31 cellular contexts compared by ENCODE assay signal in the genomic region with DNA sequence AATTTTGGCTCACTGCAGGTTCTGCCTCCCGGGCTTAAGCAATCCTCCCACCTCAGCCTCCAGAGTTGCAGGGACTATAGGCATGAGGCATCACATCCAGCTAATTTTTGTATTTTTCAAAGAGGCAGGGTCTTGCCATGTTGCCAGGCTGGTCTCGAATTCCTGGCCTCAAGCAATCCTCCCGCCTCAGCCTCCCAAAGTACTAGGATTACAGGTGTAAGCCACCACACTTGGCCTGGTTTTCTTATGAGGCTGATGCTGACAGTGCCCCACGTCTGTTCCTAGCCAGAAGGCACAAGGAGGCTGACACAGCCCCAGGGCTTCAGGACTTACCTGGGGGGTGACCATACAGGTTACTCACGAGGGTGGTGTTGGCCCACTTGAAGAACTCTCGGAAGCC. TPM values are rescaled to one million over a fixed set of nuclear protein-coding genes. Genes with fewer than 3 reads are reported as not detected.
DNase-seq lines count a peak whose midpoint lies in the region; ATAC-seq and TF ChIP-seq lines count a peak whose summit lies in the region.
"Had no signal": no experiment of that assay in that cellular context is flagged by ENCODE, and none has a peak within 500 bp of the region (broad histone marks: within the 10 kb centered on the region; RNA-seq: fewer than 3 reads in every experiment).

No MANE protein-coding gene starts in this region.

- H2BK5ac ChIP-seq in trophoblast cell (ENCODE audit: low read depth, low read length, poor library complexity) = no peak overlapping the region

- H3K79me2 ChIP-seq in trophoblast cell (ENCODE audit: control insufficient read depth, insufficient read depth, low read length, poor library complexity) = peaks cover 2% of the 10 kb centered on the region

- no peaks in the 10 kb centered on the region for H3K4me1 Mint-ChIP-seq in stimulated activated effector memory CD8-positive, alpha-beta T cell treated with anti-CD3 and anti-CD28 coated beads, Interleukin-12 subunit alpha, Interleukin-12 subunit beta, amount 100 ng/mL, for 72 hours
- H3K4me1 Mint-ChIP-seq in endothelial cell (ENCODE audit: unreplicated experiment) = no peaks in the 10 kb centered on the region
- H3K4me1 Mint-ChIP-seq: B cell; CD14-positive monocyte; CD4-positive, alpha-beta memory T cell; CD4-positive, CD25-positive, alpha-beta regulatory T cell; CD8-positive, alpha-beta memory T cell had no signal

- no peaks in the 10 kb centered on the region for H3K27me3 ChIP-seq in trophoblast cell (ENCODE audit: insufficient read depth, low read length)
- H3K27me3 ChIP-seq: BLaER1; BLaER1 treated with 17β-estradiol and CSF1 and Interleukin-3, amounts not matched to agents 10 nM and 100 nM had no signal

- H3K36me3 ChIP-seq in trophoblast cell (ENCODE audit: control insufficient read depth in 1 of 2, insufficient read depth in 2 of 2, low read length in 2 of 2) = no peaks in the 10 kb centered on the region
- H3K36me3 ChIP-seq: BE2C; BLaER1; BLaER1 treated with 17β-estradiol and CSF1 and Interleukin-3, amounts not matched to agents 10 nM and 100 nM had no signal

- no peak overlapping the region for H2BK12ac ChIP-seq in trophoblast cell (ENCODE audit: low read length)

- H2AFZ ChIP-seq in trophoblast cell (ENCODE audit: insufficient read depth, low read length, poor library complexity) = no peak overlapping the region

- peak overlapping the region; percentile 20 for H4K91ac ChIP-seq in trophoblast cell (ENCODE audit: low read depth, low read length)

- no peak overlapping the region for H2BK120ac ChIP-seq in trophoblast cell (ENCODE audit: insufficient read depth, low read length, poor library complexity)

- no peaks in the 10 kb centered on the region for H3K27me3 Mint-ChIP-seq in endothelial cell (ENCODE audit: unreplicated experiment)
- H3K27me3 Mint-ChIP-seq: CD4-positive, alpha-beta T cell; CD4-positive, CD25-positive, alpha-beta regulatory T cell had no signal

- intact Hi-C loops in head of caudate nucleus (cut with DNase I) = no loop called here

- no peaks in the 10 kb centered on the region for H3K36me3 Mint-ChIP-seq in stimulated activated effector memory CD8-positive, alpha-beta T cell treated with anti-CD3 and anti-CD28 coated beads, Interleukin-12 subunit alpha, Interleukin-12 subunit beta, amount 100 ng/mL, for 72 hours
- H3K36me3 Mint-ChIP-seq in endothelial cell (ENCODE audit: low read depth, unreplicated experiment) = no peaks in the 10 kb centered on the region
- H3K36me3 Mint-ChIP-seq: CD14-positive monocyte; CD4-positive, alpha-beta memory T cell; CD4-positive, CD25-positive, alpha-beta regulatory T cell; CD8-positive, alpha-beta memory T cell; CD8-positive, alpha-beta T cell had no signal

- H4K12ac ChIP-seq in trophoblast cell (ENCODE audit: low read depth, low read length) = no peak overlapping the region

- H3K18ac ChIP-seq in trophoblast cell (ENCODE audit: low read length) = no peak overlapping the region

- no CpG with 5 or more reads among the region's 6 CpGs for WGBS in trophoblast cell (ENCODE audit: extremely low coverage, insufficient coverage, insufficient read length)

- H3K14ac ChIP-seq in trophoblast cell (ENCODE audit: low read length) = no peak overlapping the region

- H2AK5ac ChIP-seq in trophoblast cell (ENCODE audit: low read length) = peak overlapping the region; percentile 24

- no peak overlapping the region for H4K8ac ChIP-seq in trophoblast cell (ENCODE audit: low read depth, low read length)

- H3K4me1 ChIP-seq in trophoblast cell (ENCODE audit: control insufficient read depth in 1 of 2, insufficient read depth in 2 of 2, low read length in 2 of 2) = peaks cover 4 to 12% of the 10 kb centered on the region in 2 experiments
- H3K4me1 ChIP-seq: A549, BE2C had no signal

- H3K79me1 ChIP-seq in trophoblast cell (ENCODE audit: low read length) = peaks cover 18% of the 10 kb centered on the region

- peak; percentile 13 for ATAC-seq in stimulated activated effector memory CD8-positive, alpha-beta T cell treated with anti-CD3 and anti-CD28 coated beads, Interleukin-12 subunit alpha, Interleukin-12 subunit beta, amount 100 ng/mL, for 72 hours
- ATAC-seq: A549; CD8-positive, alpha-beta T cell had no signal

- H3K23ac ChIP-seq in trophoblast cell (ENCODE audit: low read length) = no peak overlapping the region

- no peak for TF ChIP-seq CTCF in endothelial cell (IDR thresholded peaks at IDR 0.05; ENCODE audit: unreplicated experiment)

- no peak overlapping the region for H3K4me2 ChIP-seq in trophoblast cell (ENCODE audit: low read length)
- H3K4me2 ChIP-seq: A549; BLaER1; BLaER1 treated with 17β-estradiol and CSF1 and Interleukin-3, amounts not matched to agents 10 nM and 100 nM had no signal

- no peak overlapping the region for H3K4me3 Mint-ChIP-seq in stimulated activated effector memory CD8-positive, alpha-beta T cell treated with anti-CD3 and anti-CD28 coated beads, Interleukin-12 subunit alpha, Interleukin-12 subunit beta, amount 100 ng/mL, for 72 hours
- H3K4me3 Mint-ChIP-seq in endothelial cell (ENCODE audit: unreplicated experiment) = no peak overlapping the region
- H3K4me3 Mint-ChIP-seq: B cell; CD14-positive monocyte; CD4-positive, alpha-beta memory T cell; CD4-positive, alpha-beta T cell; CD4-positive, CD25-positive, alpha-beta regulatory T cell; CD8-positive, alpha-beta memory T cell; CD8-positive, alpha-beta T cell had no signal

- no peak overlapping the region for H3K9ac ChIP-seq in trophoblast cell (ENCODE audit: low read length)
- H3K9ac ChIP-seq: BLaER1; BLaER1 treated with 17β-estradiol and CSF1 and Interleukin-3, amounts not matched to agents 10 nM and 100 nM had no signal

- H3K9me3 ChIP-seq in trophoblast cell (ENCODE audit: insufficient read depth, low read depth, low read length) = peaks cover 4% of the 10 kb centered on the region
- H3K9me3 ChIP-seq: A549, BE2C, BLaER1, Caco-2 had no signal

- H3K4ac ChIP-seq in trophoblast cell (ENCODE audit: low read depth, low read length) = no peak overlapping the region

- no peak overlapping the region for H3K27ac ChIP-seq in trophoblast cell (ENCODE audit: low read depth, low read length)
- H3K27ac ChIP-seq: 22Rv1; A549; BLaER1; BLaER1 treated with 17β-estradiol and CSF1 and Interleukin-3, amounts not matched to agents 10 nM and 100 nM; C4-2B had no signal

- DNase-seq in trophoblast cell = peak; percentile 83 to 89
- DNase-seq in stimulated activated effector memory CD8-positive, alpha-beta T cell treated with anti-CD3 and anti-CD28 coated beads, Interleukin-12 subunit alpha, Interleukin-12 subunit beta, amount 100 ng/mL, for 72 hours (ENCODE audit: low spot score in 2 of 2) = no peak
- no peak for DNase-seq in endothelial cell (ENCODE audit: low spot score)
- DNase-seq in head of caudate nucleus = no peak
- DNase-seq: 8988T; ACHN; AML-193; BE2C; C1 segment of cervical spinal cord; Caco-2; Calu3; CD4-positive, alpha-beta memory T cell; CD4-positive, alpha-beta T cell; CD4-positive, CD25-positive, alpha-beta regulatory T cell; CD8-positive, alpha-beta memory T cell; CD8-positive, alpha-beta T cell; COR-L47; DMS 273 treated with DMSO at 0.1 percent for 48 hours; DMS153; DMS53; DMS79; DMS79 treated with DMSO at 0.1 percent for 48 hours; DND-41; EL had no signal

- H3K27ac Mint-ChIP-seq in stimulated activated effector memory CD8-positive, alpha-beta T cell treated with anti-CD3 and anti-CD28 coated beads, Interleukin-12 subunit alpha, Interleukin-12 subunit beta, amount 100 ng/mL, for 72 hours = no peak overlapping the region
- no peak overlapping the region for H3K27ac Mint-ChIP-seq in endothelial cell (ENCODE audit: unreplicated experiment)
- H3K27ac Mint-ChIP-seq: B cell; CD4-positive, alpha-beta memory T cell; CD4-positive, alpha-beta T cell; CD4-positive, CD25-positive, alpha-beta regulatory T cell; CD8-positive, alpha-beta memory T cell; CD8-positive, alpha-beta T cell had no signal

- H3K4me3 ChIP-seq in trophoblast cell (ENCODE audit: low read depth, low read length) = no peak overlapping the region
- H3K4me3 ChIP-seq: A549; BLaER1; BLaER1 treated with 17β-estradiol and CSF1 and Interleukin-3, amounts not matched to agents 10 nM and 100 nM had no signal

- H3K9me3 Mint-ChIP-seq in stimulated activated effector memory CD8-positive, alpha-beta T cell treated with anti-CD3 and anti-CD28 coated beads, Interleukin-12 subunit alpha, Interleukin-12 subunit beta, amount 100 ng/mL, for 72 hours = no peaks in the 10 kb centered on the region
- H3K9me3 Mint-ChIP-seq in endothelial cell (ENCODE audit: unreplicated experiment) = peaks cover 4% of the 10 kb centered on the region
- H3K9me3 Mint-ChIP-seq: CD4-positive, alpha-beta T cell; CD4-positive, CD25-positive, alpha-beta regulatory T cell; CD8-positive, alpha-beta memory T cell; CD8-positive, alpha-beta T cell had no signal

RNA-seq across cellular contexts. Expression of a gene that starts 33.9 kb away (rescaled TPM):
- 93.4 and 99.0 TPM in 2 replicates for polyA plus RNA-seq in trophoblast cell (2013)
- total RNA-seq in endothelial cell (ENCODE audit: unreplicated experiment) = 30.3 TPM

RNA-seq across cellular contexts. Expression of a gene that starts 53.1 kb away (rescaled TPM):
- 2.0 and 2.7 TPM in 2 replicates for polyA plus RNA-seq in trophoblast cell (2013)
- total RNA-seq in endothelial cell (ENCODE audit: unreplicated experiment) = 0.18 TPM
- total RNA-seq: B cell; CD4-positive, CD25-positive, alpha-beta regulatory T cell had no signal

Comparison
In these comparisons a context has a peak if more than half of its experiments do, and no peak if none do; other contexts are left out.
1. DNase-seq: peak in trophoblast cell (2 of 2); none in stimulated activated effector memory CD8-positive, alpha-beta T cell treated with anti-CD3 and anti-CD28 coated beads, Interleukin-12 subunit alpha, Interleukin-12 subunit beta, amount 100 ng/mL, for 72 hours (0 of 2), endothelial cell (single experiment) and head of caudate nucleus (0 of 42).